ENCODE assay signal across 8 cellular contexts in the genomic region with DNA sequence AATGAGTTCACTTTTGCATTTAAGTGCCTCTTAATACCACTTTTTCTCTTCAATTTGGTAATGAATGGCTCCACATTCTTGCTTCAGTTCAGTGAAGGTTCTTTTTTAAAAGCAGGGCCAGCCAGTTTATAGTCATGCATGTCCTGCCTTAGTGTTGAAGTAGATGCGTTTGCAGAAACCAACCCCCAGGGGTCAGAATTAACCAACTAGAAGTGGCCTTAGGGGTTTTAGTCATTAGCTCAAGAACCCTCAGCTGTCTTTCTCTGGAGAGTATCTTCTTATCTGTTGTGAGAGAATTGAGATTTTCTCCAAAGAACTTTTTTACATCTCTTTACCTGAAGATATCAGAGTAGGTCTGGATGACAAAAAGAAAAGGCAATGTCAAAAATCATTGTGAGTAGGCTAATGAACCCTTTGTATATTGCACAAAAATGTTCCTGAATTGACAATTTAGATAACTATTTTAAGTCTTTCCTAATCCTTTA.
DNase-seq lines count a peak whose midpoint lies in the region; ATAC-seq and TF ChIP-seq lines count a peak whose summit lies in the region.

No MANE protein-coding gene starts in this region.

- no peaks in the 10 kb centered on the region for H3K27me3 ChIP-seq in cardiac muscle cell

- DNase-seq in A172 (ENCODE audit: low spot score), result peak; percentile 72
- peak; percentile 70 for DNase-seq in GM03348 (ENCODE audit: low spot score)
- peak; percentile 69 for DNase-seq in HT-29 (ENCODE audit: low spot score)
- DNase-seq in NCI-H82 (lab: John Stamatoyannopoulos, UW), result peak; percentile 75
- DNase-seq in activated gamma-delta T cell treated with anti-CD3 and anti-CD28 coated beads, Interleukin-2, amount 50 U/mL, for 16 hours (ENCODE audit: low read depth), result peak; percentile 16
- peak; percentile 86 to 87 for DNase-seq in cardiac muscle cell (ENCODE audit: low read depth in 1 of 2, low spot score in 1 of 2)
- DNase-seq in pulmonary artery endothelial cell (ENCODE audit: low read depth, low spot score), result peak; percentile 56

- no peak overlapping the region for H3K27ac ChIP-seq in cardiac muscle cell

- H3K4me1 ChIP-seq in cardiac muscle cell (ENCODE audit: low read depth), result peaks cover 8% of the 10 kb centered on the region

- H3K4me3 ChIP-seq in cardiac muscle cell, result no peak overlapping the region

- H3K36me3 ChIP-seq in cardiac muscle cell, result no peaks in the 10 kb centered on the region

- no peaks in the 10 kb centered on the region for H3K9me3 ChIP-seq in cardiac muscle cell (ENCODE audit: low read depth)

- peak; percentile 78 for TF ChIP-seq CTCF in cardiac muscle cell (IDR thresholded peaks at IDR 0.05; ENCODE audit: low read depth, low read length)

- no peak for ATAC-seq in GM19455 (IDR thresholded peaks at IDR 0.05; ENCODE audit: unreplicated experiment)

Comparison
In these comparisons a context has a peak if more than half of its experiments do, and no peak if none do; other contexts are left out.
1. DNase-seq: peak in every context shown above with its lines; median percentile 86 in cardiac muscle cell; 75 in NCI-H82; 72 in A172; 70 in GM03348; 69 in HT-29; 56 in pulmonary artery endothelial cell; 16 in activated gamma-delta T cell treated with anti-CD3 and anti-CD28 coated beads, Interleukin-2, amount 50 U/mL, for 16 hours.